In genomic region chr14:29716150-29716549, GRCh38 we compare ENCODE assay signal across 16 cellular contexts.
DNase-seq lines count a peak whose midpoint lies in the region; ATAC-seq and TF ChIP-seq lines count a peak whose summit lies in the region.
"Had no signal": no experiment of that assay in that cellular context is flagged by ENCODE, and none has a peak within 500 bp of the region (broad histone marks: within the 10 kb centered on the region; RNA-seq: fewer than 3 reads in every experiment).

No MANE protein-coding gene starts in this region.

- peak overlapping the region; percentile 53 for H3K27ac ChIP-seq in BLaER1
- H3K27ac ChIP-seq in mesodermal cell (ENCODE audit: low read depth, low read length, severe bottlenecking) = peak overlapping the region; percentile 38
- H3K27ac ChIP-seq in testis = peak overlapping the region in 1 of 2 donors; percentile 0
- H3K27ac ChIP-seq in sigmoid colon = no peak overlapping the region
- H3K27ac ChIP-seq: left lung, uterus had no signal

- 85 to 86% methylated on average over 1 of the region's 1 CpG for WGBS in mesodermal cell (ENCODE audit: insufficient coverage in 2 of 2), 2 experiments
- 32 to 54% methylated on average over 1 of the region's 1 CpG for WGBS in testis, 2 donors
- 76 to 86% methylated on average over 1 of the region's 1 CpG for WGBS in sigmoid colon, 2 donors

- no peaks in the 10 kb centered on the region for H3K36me3 ChIP-seq in BLaER1
- no peaks in the 10 kb centered on the region for H3K36me3 ChIP-seq in mesodermal cell (ENCODE audit: control insufficient read depth, insufficient read depth, low read length)
- no peaks in the 10 kb centered on the region for H3K36me3 ChIP-seq in testis (ENCODE audit: low read depth, missing control alignments)
- H3K36me3 ChIP-seq in sigmoid colon = no peaks in the 10 kb centered on the region
- H3K36me3 ChIP-seq: left lung, uterus had no signal

- TF ChIP-seq EP300 in sigmoid colon (IDR thresholded peaks at IDR 0.05) = no peak

- H3K27me3 ChIP-seq in BLaER1 (no peaks in the 10 kb centered on the region), testis (no peaks in the 10 kb centered on the region), sigmoid colon (no peaks in the 10 kb centered on the region)
- H3K27me3 ChIP-seq: left lung, uterus had no signal

- ATAC-seq in HG02870 (IDR thresholded peaks at IDR 0.05; ENCODE audit: unreplicated experiment) = no peak
- ATAC-seq: left lung, natural killer cell had no signal

- H3K4me3 ChIP-seq in BLaER1 (no peak overlapping the region), mesodermal cell (ENCODE audit: extremely low read depth, insufficient read depth, low read length, poor library complexity, severe bottlenecking) (no peak overlapping the region), testis (no peak overlapping the region), sigmoid colon (no peak overlapping the region)
- H3K4me3 ChIP-seq: left lung, uterus had no signal

- H3K9me3 ChIP-seq in BLaER1 = no peaks in the 10 kb centered on the region
- no peaks in the 10 kb centered on the region for H3K9me3 ChIP-seq in mesodermal cell (ENCODE audit: control insufficient read depth, low read length)
- no peaks in the 10 kb centered on the region for H3K9me3 ChIP-seq in testis
- no peaks in the 10 kb centered on the region for H3K9me3 ChIP-seq in sigmoid colon
- H3K9me3 ChIP-seq: left lung, uterus had no signal

- in situ Hi-C loops in G401 (cut with HindIII; ENCODE audit: low sequenced_read_pairs) = no loop called here

- TF ChIP-seq POLR2A in testis (IDR thresholded peaks at IDR 0.05) = no peak
- TF ChIP-seq POLR2A in sigmoid colon (IDR thresholded peaks at IDR 0.05) = no peak

- peak overlapping the region; percentile 41 for H3K4me2 ChIP-seq in BLaER1

- no peaks in the 10 kb centered on the region for H4K20me1 ChIP-seq in BLaER1

- no peak overlapping the region; the same call in 1 of the 2 replicates for H3K9ac ChIP-seq in BLaER1

- no peak for TF ChIP-seq CTCF in testis (IDR thresholded peaks at IDR 0.05)
- no peak for TF ChIP-seq CTCF in sigmoid colon (IDR thresholded peaks at IDR 0.05)

- DNase-seq in M059J (ENCODE audit: low read depth) (peak; percentile 34), epidermal melanocyte (ENCODE audit: insufficient read length, low spot score) (peak; percentile 29), testis (no peak), sigmoid colon (no peak), G401 (ENCODE audit: low spot score) (no peak)
- DNase-seq: activated CD4-positive, alpha-beta memory T cell treated with anti-CD3 and anti-CD28 coated beads for 36 hours; AML-193; left lung; natural killer cell; NCI-H1694; NCI-H345; stimulated activated CD4-positive, alpha-beta T cell treated with anti-CD3 and anti-CD28 coated beads, Interleukin-15, amount 100 ng/mL, for 24 hours; uterus had no signal

- intact Hi-C loops in testis (cut with DNase I; ENCODE audit: low total_unique reads) = no loop called here
- intact Hi-C loops in sigmoid colon (cut with DNase I) = no loop called here

- H3K4me1 ChIP-seq in BLaER1 = peaks cover 15% of the 10 kb centered on the region
- H3K4me1 ChIP-seq in mesodermal cell (ENCODE audit: control insufficient read depth, insufficient read depth, low read length, poor library complexity, severe bottlenecking) = peaks cover 3% of the 10 kb centered on the region
- H3K4me1 ChIP-seq in testis = peaks cover 15% of the 10 kb centered on the region
- no peaks in the 10 kb centered on the region for H3K4me1 ChIP-seq in sigmoid colon
- H3K4me1 ChIP-seq: left lung, uterus had no signal

Comparison
In these comparisons a context has a peak if more than half of its experiments do, and no peak if none do; other contexts are left out.
1. H3K27ac ChIP-seq: peak in BLaER1 (single experiment) and mesodermal cell (single experiment); none in sigmoid colon (0 of 4).
2. DNase-seq: peak in M059J (single experiment) and epidermal melanocyte (single experiment); none in testis (single experiment), sigmoid colon (single experiment) and G401 (single experiment).